ENCODE assay signal across 23 cellular contexts in the genomic region with DNA sequence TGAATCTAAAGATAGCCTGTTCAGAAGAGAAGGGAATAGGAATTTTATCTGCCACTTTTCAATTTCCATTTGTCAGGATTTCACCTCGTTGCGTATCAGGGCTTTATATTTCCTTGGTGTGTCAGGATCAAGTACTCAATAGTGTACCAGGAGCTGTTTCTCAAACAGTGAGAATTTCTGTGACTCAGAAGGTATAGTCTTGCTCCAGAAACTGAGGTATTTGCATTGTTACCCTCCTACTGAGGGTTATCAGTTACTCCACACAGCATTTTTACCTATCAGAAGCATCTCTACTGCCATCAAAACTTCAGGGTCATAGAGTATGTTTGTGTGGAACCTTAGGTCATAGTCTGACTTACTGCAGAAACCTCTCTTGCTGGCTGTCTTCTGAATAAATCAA.
"Had no signal": no experiment of that assay in that cellular context is flagged by ENCODE, and none has a peak within 500 bp of the region (broad histone marks: within the 10 kb centered on the region; RNA-seq: fewer than 3 reads in every experiment).

No MANE protein-coding gene starts in this region.

- H3K9me3 Mint-ChIP-seq: dendritic cell treated with granulocyte-macrophage colony-stimulating factor and Interleukin-4, amounts not matched to agents 40 ng/mL and 50 ng/mL, for 4 days; effector memory CD8-positive, alpha-beta T cell; endodermal cell had no signal

- H3K4me1 Mint-ChIP-seq: immature natural killer cell had no signal

- H3K4me3 ChIP-seq: colonic mucosa, esophagus muscularis mucosa, gastroesophageal sphincter, heart left ventricle, hepatocyte, left lung, lower lobe of right lung had no signal

- H3K36me3 ChIP-seq: colonic mucosa, esophagus muscularis mucosa, gastroesophageal sphincter, heart left ventricle, left lung, lower lobe of right lung had no signal

- H3K27ac ChIP-seq: colonic mucosa, esophagus muscularis mucosa, foreskin keratinocyte, gastroesophageal sphincter, heart left ventricle, hepatocyte, left lung, lower lobe of right lung had no signal

- H3K27ac Mint-ChIP-seq: dendritic cell treated with granulocyte-macrophage colony-stimulating factor and Interleukin-4, amounts not matched to agents 40 ng/mL and 50 ng/mL, for 4 days; effector memory CD8-positive, alpha-beta T cell; endodermal cell; immature natural killer cell had no signal

- H3K27me3 ChIP-seq: colonic mucosa, esophagus muscularis mucosa, foreskin keratinocyte, gastroesophageal sphincter, hepatocyte, left lung had no signal

- DNase-seq: cerebellar nuclear complex; colonic mucosa; cortex of kidney; effector CD8-positive, alpha-beta T cell; effector memory CD8-positive, alpha-beta T cell; endodermal cell; foreskin keratinocyte; heart left ventricle; hypothalamus; immature natural killer cell; islet precursor cell; kidney; kidney glomerular epithelial cell; left cardiac atrium; left lung; left ventricle myocardium superior; lower lobe of right lung; mesenchymal stem cell; midbrain had no signal

- H3K9me3 ChIP-seq: colonic mucosa, esophagus muscularis mucosa, gastroesophageal sphincter, heart left ventricle, left lung, lower lobe of right lung had no signal

- H3K27me3 Mint-ChIP-seq: dendritic cell treated with granulocyte-macrophage colony-stimulating factor and Interleukin-4, amounts not matched to agents 40 ng/mL and 50 ng/mL, for 4 days; effector memory CD8-positive, alpha-beta T cell had no signal

- H3K4me3 Mint-ChIP-seq: dendritic cell treated with granulocyte-macrophage colony-stimulating factor and Interleukin-4, amounts not matched to agents 40 ng/mL and 50 ng/mL, for 4 days; effector memory CD8-positive, alpha-beta T cell; endodermal cell; immature natural killer cell had no signal

- H3K4me1 ChIP-seq: colonic mucosa, esophagus muscularis mucosa, foreskin keratinocyte, gastroesophageal sphincter, heart left ventricle, left lung, lower lobe of right lung had no signal

- H3K79me2 ChIP-seq: hepatocyte had no signal

- H3K4me2 ChIP-seq: hepatocyte had no signal

- ATAC-seq: effector memory CD8-positive, alpha-beta T cell; foreskin keratinocyte; gastroesophageal sphincter; heart left ventricle; left cardiac atrium; left lung; left ventricle myocardium superior; lower lobe of right lung had no signal
